In the genomic region with DNA sequence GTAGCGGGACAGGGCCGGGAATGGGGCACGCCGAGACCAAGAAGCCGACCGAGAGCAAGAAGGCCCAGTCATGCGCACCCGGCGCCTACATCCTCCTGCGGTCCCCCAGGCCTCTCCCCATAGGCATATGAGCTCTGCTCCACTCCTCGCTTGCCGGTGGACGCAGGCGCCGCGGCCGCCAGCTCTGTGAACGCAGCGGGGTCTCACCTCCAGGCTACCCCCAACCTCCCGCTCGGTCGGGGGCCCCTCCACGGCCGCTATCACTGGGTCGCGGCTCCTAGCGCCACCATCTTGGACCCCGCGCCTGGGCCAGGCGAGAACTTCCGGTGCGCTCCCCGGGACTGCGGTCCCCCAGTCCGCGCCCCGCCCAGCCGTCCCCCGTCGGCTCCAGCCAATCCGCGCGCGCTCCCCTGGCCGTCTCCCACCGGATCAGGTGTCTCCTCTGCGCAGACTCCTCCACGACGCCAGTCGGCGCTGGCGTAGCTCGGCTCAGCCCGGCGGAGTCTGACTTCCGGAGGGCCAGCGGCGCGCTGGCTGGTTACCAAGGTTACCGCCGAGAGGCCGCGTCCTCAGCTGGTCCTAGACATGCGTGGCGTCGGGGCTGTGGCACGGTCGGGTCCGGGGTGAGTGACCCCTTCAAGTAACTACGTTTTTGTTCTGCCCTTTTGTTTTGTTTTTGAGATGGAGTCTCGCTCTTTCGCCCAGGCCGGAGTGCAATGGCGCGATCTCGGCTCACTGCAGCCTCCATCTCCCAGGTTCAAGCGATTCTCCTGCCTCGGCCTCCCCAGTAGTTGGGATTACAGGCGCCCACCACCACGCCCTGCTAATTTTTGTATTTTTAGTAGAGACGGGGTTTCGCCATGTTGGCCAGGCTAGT, we compare ENCODE assay signal across 8 cellular contexts. TPM values are rescaled to one million over a fixed set of nuclear protein-coding genes. Genes with fewer than 3 reads are reported as not detected.
DNase-seq lines count a peak whose midpoint lies in the region; TF ChIP-seq lines count a peak whose summit lies in the region.

A gene (minus strand): TSS at position 328 of the 877 bp plus-strand sequence. CDS start 7,612 bp downstream, outside the sequence.

- H3K27me3 ChIP-seq in H7 (ENCODE audit: control insufficient read depth, insufficient read depth, low read length) = no peaks in the 10 kb centered on the region
- H3K27me3 ChIP-seq in stomach = no peaks in the 10 kb centered on the region

- TF ChIP-seq CTCF in foreskin fibroblast (IDR thresholded peaks at IDR 0.05; ENCODE audit: low read depth, low read length) (peak; percentile 68), neural crest cell (conservative IDR thresholded peaks at IDR 0.05) (peak; percentile 75), stomach (IDR thresholded peaks at IDR 0.05) (peak in 5 of 7 experiments; percentile 53 to 71 (median 59))

- peaks cover 26% of the 10 kb centered on the region for H3K9me3 Mint-ChIP-seq in neural crest cell

- H3K4me1 ChIP-seq in ES-I3 (ENCODE audit: insufficient read depth, low read length) (0 out of 2 replicates have a peak, but pooled peaks cover 3% of the 10 kb centered on the region), stomach (peaks cover 6 to 24% (median 21%) of the 10 kb centered on the region in 4 donors)

- H3K4me1 Mint-ChIP-seq in neural crest cell = peaks cover 24% of the 10 kb centered on the region

- H3K36me3 Mint-ChIP-seq in neural crest cell (ENCODE audit: low read depth) = peaks cover 43% of the 10 kb centered on the region

- WGBS in stomach, 5 donors = 1 to 4% (median 3%) methylated on average over 34 to 82 of the region's 82 CpGs

- peaks cover 24% of the 10 kb centered on the region for H3K36me3 ChIP-seq in ES-I3 (ENCODE audit: insufficient read depth, low read length)
- peaks cover 5% of the 10 kb centered on the region for H3K36me3 ChIP-seq in H7 (replicated peaks; ENCODE audit: control insufficient read depth, insufficient read depth, low read length)
- H3K36me3 ChIP-seq in stomach = peaks cover 5 to 31% (median 22%) of the 10 kb centered on the region in 4 donors

- peak within 1 kb of the TSS; percentile 78 for H3K27ac Mint-ChIP-seq in neural crest cell (ENCODE audit: unreplicated experiment)

- no peak for TF ChIP-seq EP300 in stomach (IDR thresholded peaks at IDR 0.05)

- H3K9me3 ChIP-seq in ES-I3 (ENCODE audit: control insufficient read depth, insufficient read depth, low read length) = peaks cover 30% of the 10 kb centered on the region
- H3K9me3 ChIP-seq in stomach = peaks cover 3 to 37% (median 27%) of the 10 kb centered on the region in 4 donors

- H3K4me3 Mint-ChIP-seq in neural crest cell = peak within 1 kb of the TSS; percentile 96

- DNase-seq in H7 = peak; percentile 99
- DNase-seq in M059J (ENCODE audit: low read depth) = peak; percentile 94
- peak; percentile 70 to 82 for DNase-seq in SHP77 (lab: John Stamatoyannopoulos, UW)
- DNase-seq in activated gamma-delta T cell (lab: John Stamatoyannopoulos, UW) = peak; percentile 99
- DNase-seq in foreskin fibroblast = peak; percentile 97 to 99
- peak; percentile 93 for DNase-seq in neural crest cell (ENCODE audit: low read depth, low spot score)
- peak; percentile 97 for DNase-seq in stomach

- peak within 1 kb of the TSS; percentile 92 for H3K9ac ChIP-seq in ES-I3 (ENCODE audit: low read depth, low read length)

- TF ChIP-seq POLR2A in stomach (IDR thresholded peaks at IDR 0.05) = no peak

- H3K4me3 ChIP-seq in H7 (ENCODE audit: insufficient read depth, low read depth, low read length) (peak within 1 kb of the TSS; percentile 88), foreskin fibroblast (ENCODE audit: low read depth in 1 of 2, low read length in 2 of 2) (peak within 1 kb of the TSS; percentile 73 to 81), stomach (peak within 1 kb of the TSS; percentile 78 to 91 (median 89))

- H3K27me3 Mint-ChIP-seq in neural crest cell (ENCODE audit: low read depth) = no peaks in the 10 kb centered on the region

- peak within 1 kb of the TSS; percentile 55 to 88 (median 83) for H3K27ac ChIP-seq in stomach

- intact Hi-C loops in stomach (cut with DNase I; ENCODE audit: low total_unique reads) = loop anchor here (10.0 kb wide), 1 partner anchor 77 kb away; a partner anchor contains a TSS

RNA-seq across cellular contexts. Expression of the gene that starts here (rescaled TPM):
- 0.73 and 1.6 TPM in 2 replicates for total RNA-seq in H7 (2014; rRNA removed; shearing (Covaris generic))
- total RNA-seq in M059J (2014; rRNA removed; shearing (Covaris generic)) = 9.5 and 10.2 TPM in 2 replicates
- total RNA-seq in neural crest cell (21.5 and 23.7 TPM in 2 replicates), stomach (10 to 100 TPM in 2 of 5 donors, 1 to 10 TPM in 3; 5.8 to 73.5 (median 10.0) TPM)
- polyA plus RNA-seq in stomach = 1 to 10 TPM in 1 of 3 donors, under 1 TPM in 1, not detected in 1; 0.56 to 1.1 TPM

Comparison
In these comparisons a context has a peak if more than half of its experiments do, and no peak if none do; other contexts are left out.
1. Peak in every context shown above with its lines: DNase-seq, H3K4me3 ChIP-seq and H3K27ac ChIP-seq.